15 cellular contexts compared by ENCODE assay signal in the genomic region with DNA sequence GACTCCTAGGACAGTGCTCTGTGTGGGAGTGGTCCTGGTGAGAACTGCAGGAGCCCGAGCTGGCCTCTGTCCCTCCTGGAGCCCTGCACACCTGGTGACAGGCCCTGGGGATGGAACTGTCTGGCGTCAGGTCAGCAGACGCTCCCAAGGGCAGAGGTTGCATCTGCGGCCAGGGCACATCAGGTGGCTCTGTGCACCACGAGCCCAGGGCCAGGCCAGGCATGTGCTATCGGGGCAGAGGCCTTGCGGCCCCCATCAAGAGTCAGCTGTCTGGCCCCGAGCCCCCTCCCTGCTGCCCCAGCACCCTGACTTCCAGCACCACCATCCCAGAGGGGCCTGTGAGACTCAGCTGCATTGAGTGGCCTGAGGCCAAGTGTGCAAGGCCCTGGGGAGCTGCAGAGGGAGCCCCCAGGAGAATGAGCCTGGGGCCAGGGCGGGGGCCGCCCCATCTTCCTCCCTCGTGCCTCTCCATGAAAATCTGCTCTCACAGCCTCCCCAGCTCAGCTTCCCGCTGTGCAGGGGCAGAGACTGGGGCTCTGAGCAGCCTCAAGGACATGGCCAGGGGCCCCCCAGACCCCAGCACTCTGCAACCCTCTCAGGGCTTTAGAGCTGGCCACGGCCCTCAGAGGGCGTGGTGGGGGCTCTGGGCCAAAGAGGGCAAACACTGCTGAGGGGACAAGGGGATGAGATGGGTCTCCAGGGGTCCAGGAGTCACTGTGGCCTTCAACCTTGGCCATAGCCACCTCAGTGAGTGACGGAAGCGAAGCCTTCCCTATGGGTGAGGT. TPM values are rescaled to one million over a fixed set of nuclear protein-coding genes. Genes with fewer than 3 reads are reported as not detected.
DNase-seq lines count a peak whose midpoint lies in the region; FAIRE-seq and TF ChIP-seq lines count a peak whose summit lies in the region.
"Had no signal": no experiment of that assay in that cellular context is flagged by ENCODE, and none has a peak within 500 bp of the region (broad histone marks: within the 10 kb centered on the region; RNA-seq: fewer than 3 reads in every experiment).

No MANE protein-coding gene starts in this region.

- in situ Hi-C loops in GM23248 (cut with MboI) = no loop called here

- H3K27ac ChIP-seq in BLaER1 treated with 17β-estradiol and CSF1 and Interleukin-3, amounts not matched to agents 10 nM and 100 nM = no peak overlapping the region
- no peak overlapping the region for H3K27ac ChIP-seq in kidney (ENCODE audit: low read depth in 2 of 2, low read length in 2 of 2)
- H3K27ac ChIP-seq in sigmoid colon = no peak overlapping the region
- no peak overlapping the region for H3K27ac ChIP-seq in GM23248
- H3K27ac ChIP-seq: KMS-11, RWPE1, SJCRH30 had no signal

- no peaks in the 10 kb centered on the region for H3K36me3 Mint-ChIP-seq in activated naive CD8-positive, alpha-beta T cell treated with anti-CD3 and anti-CD28 coated beads for 36 hours

- H4K20me1 ChIP-seq in BLaER1 treated with 17β-estradiol and CSF1 and Interleukin-3, amounts not matched to agents 10 nM and 100 nM = peaks cover 0 to 11% (median 0%) of the 10 kb centered on the region in 11 experiments; a peak in 4 of 22 replicates
- H4K20me1 ChIP-seq in GM23248 (ENCODE audit: insufficient read depth) = no peaks in the 10 kb centered on the region

- H3K4me1 ChIP-seq in BLaER1 treated with 17β-estradiol and CSF1 and Interleukin-3, amounts not matched to agents 10 nM and 100 nM = peaks cover 8 to 59% (median 49%) of the 10 kb centered on the region in 10 experiments; a peak in 18 of 20 replicates
- no peaks in the 10 kb centered on the region for H3K4me1 ChIP-seq in kidney (ENCODE audit: control insufficient read depth in 1 of 2, insufficient read depth in 1 of 2, low read depth in 1 of 2, low read length in 2 of 2)
- no peaks in the 10 kb centered on the region for H3K4me1 ChIP-seq in sigmoid colon
- no peaks in the 10 kb centered on the region for H3K4me1 ChIP-seq in GM23248 (ENCODE audit: insufficient read depth)
- H3K4me1 ChIP-seq: Caco-2, SJCRH30 had no signal

- no peak for TF ChIP-seq POLR2A in sigmoid colon (IDR thresholded peaks at IDR 0.05)

- peaks cover 3% of the 10 kb centered on the region for H3K9me3 Mint-ChIP-seq in activated naive CD8-positive, alpha-beta T cell treated with anti-CD3 and anti-CD28 coated beads for 36 hours

- WGBS in sigmoid colon, 2 donors = 70 to 89% methylated on average over 16 of the region's 16 CpGs
- WGBS in GM23248 (ENCODE audit: low coverage in 1 of 2, low lambda C conversion rate in 2 of 2, missing lambda C conversion rate in 2 of 2), 2 experiments = 69 to 78% methylated on average over 16 of the region's 16 CpGs

- no peaks in the 10 kb centered on the region for H3K27me3 Mint-ChIP-seq in activated naive CD8-positive, alpha-beta T cell treated with anti-CD3 and anti-CD28 coated beads for 36 hours

- no peak for TF ChIP-seq EP300 in sigmoid colon (IDR thresholded peaks at IDR 0.05)

- no peaks in the 10 kb centered on the region for H3K79me2 ChIP-seq in GM23248 (ENCODE audit: insufficient read depth)

- no peak overlapping the region for H2AFZ ChIP-seq in GM23248

- peak; percentile 33 for DNase-seq in H7
- DNase-seq in kidney = peak; percentile 66
- peak; percentile 42 for DNase-seq in sigmoid colon
- DNase-seq in activated naive CD8-positive, alpha-beta T cell treated with anti-CD3 and anti-CD28 coated beads for 36 hours = no peak
- no peak for DNase-seq in GM23248
- DNase-seq in HPDE6-E6E7 (ENCODE audit: extremely low spot score) = no peak
- DNase-seq: Caco-2; CD4-positive, CD25-positive, alpha-beta regulatory T cell; NCI-H1436 treated with DMSO at 0.1 percent for 48 hours; NCI-H2081; NCI-H748 treated with DMSO at 0.1 percent for 48 hours had no signal

- peak overlapping the region in 2 of 11 experiments; percentile 15 to 31; a peak in 2 of 22 replicates for H3K9ac ChIP-seq in BLaER1 treated with 17β-estradiol and CSF1 and Interleukin-3, amounts not matched to agents 10 nM and 100 nM
- no peak overlapping the region for H3K9ac ChIP-seq in kidney (ENCODE audit: low read length in 2 of 2)
- no peak overlapping the region for H3K9ac ChIP-seq in GM23248
- H3K9ac ChIP-seq: KMS-11 had no signal

- H3K36me3 ChIP-seq in BLaER1 treated with 17β-estradiol and CSF1 and Interleukin-3, amounts not matched to agents 10 nM and 100 nM = no peaks in the 10 kb centered on the region
- H3K36me3 ChIP-seq in H7 (replicated peaks; ENCODE audit: control insufficient read depth, insufficient read depth, low read length) (no peaks in the 10 kb centered on the region), kidney (ENCODE audit: control insufficient read depth in 1 of 2, insufficient read depth in 2 of 2, low read length in 2 of 2) (no peaks in the 10 kb centered on the region), sigmoid colon (no peaks in the 10 kb centered on the region), GM23248 (ENCODE audit: low read depth) (no peaks in the 10 kb centered on the region)
- H3K36me3 ChIP-seq: SJCRH30 had no signal

- H3K4me3 Mint-ChIP-seq in activated naive CD8-positive, alpha-beta T cell treated with anti-CD3 and anti-CD28 coated beads for 36 hours = no peak overlapping the region
- H3K4me3 Mint-ChIP-seq: CD4-positive, CD25-positive, alpha-beta regulatory T cell had no signal

- H3K9me2 ChIP-seq in GM23248 (ENCODE audit: insufficient read depth) = no peaks in the 10 kb centered on the region

- TF ChIP-seq CTCF in kidney (IDR thresholded peaks at IDR 0.05; ENCODE audit: borderline replicate concordance, extremely low read depth, insufficient read depth) (no peak), sigmoid colon (IDR thresholded peaks at IDR 0.05) (no peak)

- peaks cover 4 to 8% (median 7%) of the 10 kb centered on the region in 11 experiments; a peak in 17 of 22 replicates for H3K9me3 ChIP-seq in BLaER1 treated with 17β-estradiol and CSF1 and Interleukin-3, amounts not matched to agents 10 nM and 100 nM (replicated peaks in 1 of 11)
- no peaks in the 10 kb centered on the region for H3K9me3 ChIP-seq in kidney (ENCODE audit: control insufficient read depth in 1 of 2, low read length in 2 of 2)
- no peaks in the 10 kb centered on the region for H3K9me3 ChIP-seq in sigmoid colon
- no peaks in the 10 kb centered on the region for H3K9me3 ChIP-seq in GM23248 (ENCODE audit: low read depth)
- H3K9me3 ChIP-seq: Caco-2, SJCRH30 had no signal

- peaks cover 2% of the 10 kb centered on the region for H3K4me1 Mint-ChIP-seq in activated naive CD8-positive, alpha-beta T cell treated with anti-CD3 and anti-CD28 coated beads for 36 hours
- H3K4me1 Mint-ChIP-seq: CD4-positive, CD25-positive, alpha-beta regulatory T cell had no signal

- H3F3A ChIP-seq in GM23248 (ENCODE audit: insufficient read depth) = no peaks in the 10 kb centered on the region

- H3K4me3 ChIP-seq in BLaER1 treated with 17β-estradiol and CSF1 and Interleukin-3, amounts not matched to agents 10 nM and 100 nM = no peak overlapping the region
- H3K4me3 ChIP-seq in H7 (ENCODE audit: insufficient read depth, low read depth, low read length) (no peak overlapping the region), kidney (ENCODE audit: low read length in 2 of 2) (no peak overlapping the region), sigmoid colon (no peak overlapping the region), GM23248 (no peak overlapping the region)
- H3K4me3 ChIP-seq: SJCRH30 had no signal

- intact Hi-C loops in kidney (cut with DNase I) = no loop called here
- intact Hi-C loops in sigmoid colon (cut with DNase I) = no loop called here

- H3K4me2 ChIP-seq in BLaER1 treated with 17β-estradiol and CSF1 and Interleukin-3, amounts not matched to agents 10 nM and 100 nM = peak overlapping the region in 8 of 11 experiments; percentile 39 to 67 (median 50); a peak in 13 of 22 replicates
- H3K4me2 ChIP-seq in GM23248 (ENCODE audit: unreplicated experiment) = no peak overlapping the region
- H3K4me2 ChIP-seq: KMS-11 had no signal

- FAIRE-seq in kidney (lab: Jason Lieb, UNC) = no peak

- H3K27me3 ChIP-seq in BLaER1 treated with 17β-estradiol and CSF1 and Interleukin-3, amounts not matched to agents 10 nM and 100 nM = no peaks in the 10 kb centered on the region
- H3K27me3 ChIP-seq in H7 (ENCODE audit: control insufficient read depth, insufficient read depth, low read length) = no peaks in the 10 kb centered on the region
- H3K27me3 ChIP-seq in sigmoid colon = no peaks in the 10 kb centered on the region
- H3K27me3 ChIP-seq in GM23248 (replicated peaks; ENCODE audit: insufficient read depth) = no peaks in the 10 kb centered on the region

- H3K27ac Mint-ChIP-seq in activated naive CD8-positive, alpha-beta T cell treated with anti-CD3 and anti-CD28 coated beads for 36 hours = no peak overlapping the region
- H3K27ac Mint-ChIP-seq: CD4-positive, CD25-positive, alpha-beta regulatory T cell had no signal

RNA-seq across cellular contexts. Expression of gene RTL6, which starts 56.4 kb away (rescaled TPM):
- 13.9 and 16.6 TPM in 2 replicates for total RNA-seq in H7 (2014; rRNA removed; shearing (Covaris generic))
- total RNA-seq in kidney (32.5 TPM), sigmoid colon (10 to 100 TPM; 16.1 to 25.7 (median 20.5) TPM)
- polyA plus RNA-seq in kidney (ENCODE audit: insufficient read depth, low read depth, low replicate concordance) (8.9 TPM), sigmoid colon (10 to 100 TPM in 1 of 3 donors, 1 to 10 TPM in 2; 8.3 to 13.6 (median 8.4) TPM), GM23248 (2016; fragmentation: Nextera tagmentation; extraction: Ambion mirVana) (15.6 and 16.0 TPM in 2 replicates)
- 10 to 100 TPM; 13.6 to 14.2 TPM for total RNA-seq in activated naive CD8-positive, alpha-beta T cell treated with anti-CD3 and anti-CD28 coated beads for 36 hours
- total RNA-seq in GM23248 (2014; rRNA removed; shearing (Covaris generic)) = 25.9 and 28.1 TPM in 2 replicates

Comparison
In these comparisons a context has a peak if more than half of its experiments do, and no peak if none do; other contexts are left out.
1. DNase-seq: peak in H7 (single experiment), kidney (single experiment) and sigmoid colon (single experiment); none in activated naive CD8-positive, alpha-beta T cell treated with anti-CD3 and anti-CD28 coated beads for 36 hours (single experiment), GM23248 (single experiment) and HPDE6-E6E7 (single experiment).